8 cellular contexts compared by ENCODE assay signal in genomic region chr17:44779211-44780025, GRCh38. TPM values are rescaled to one million over a fixed set of nuclear protein-coding genes. Genes with fewer than 3 reads are reported as not detected.
A peak's percentile ranks its signal among the peaks of the same experiment; 100 is the strongest.
DNase-seq lines count a peak whose midpoint lies in the region; ATAC-seq and TF ChIP-seq lines count a peak whose summit lies in the region.

No MANE protein-coding gene starts in this region.

- H3K4ac ChIP-seq in neuronal stem cell (ENCODE audit: low read length) = peak overlapping the region; percentile 96

- H3K4me3 ChIP-seq in RWPE2 (ENCODE audit: severe bottlenecking) (peak overlapping the region; percentile 32), foreskin fibroblast (ENCODE audit: low read depth in 1 of 2, low read length in 2 of 2) (peak overlapping the region; percentile 44 to 47), neuronal stem cell (ENCODE audit: low read length in 2 of 2) (peak overlapping the region in 1 of 2 donors; percentile 71)

- no peaks in the 10 kb centered on the region for H3K9me3 Mint-ChIP-seq in stimulated activated naive CD8-positive, alpha-beta T cell treated with anti-CD3 and anti-CD28 coated beads, Interleukin-15, Interleukin-2, amounts not matched to agents 100 ng/mL and 50 ng/mL, for 24 hours

- H3K79me1 ChIP-seq in neuronal stem cell (ENCODE audit: low read depth, low read length) = peaks cover 2% of the 10 kb centered on the region

- peak overlapping the region; percentile 98 for H3K23ac ChIP-seq in neuronal stem cell (ENCODE audit: low read depth, low read length, poor library complexity)

- ATAC-seq in RWPE2 (ENCODE audit: low read depth) = peak; percentile 26; the same call in 2 of the 3 replicates
- ATAC-seq in HG03565 (IDR thresholded peaks at IDR 0.05; ENCODE audit: unreplicated experiment) = no peak

- TF ChIP-seq CTCF in RWPE2 (IDR thresholded peaks at IDR 0.05; ENCODE audit: poor library complexity, severe bottlenecking) (peak; percentile 99), foreskin fibroblast (IDR thresholded peaks at IDR 0.05; ENCODE audit: low read depth, low read length) (peak; percentile 89)

- H3K27ac ChIP-seq in RWPE2 (ENCODE audit: poor library complexity, severe bottlenecking) (no peak overlapping the region), neuronal stem cell (replicated peaks; ENCODE audit: low read length) (no peak overlapping the region)

- no peak overlapping the region for H2BK120ac ChIP-seq in neuronal stem cell (ENCODE audit: low read depth, low read length)

- peak overlapping the region; percentile 98 for H2BK15ac ChIP-seq in neuronal stem cell (ENCODE audit: low read length)

- peak overlapping the region; percentile 93 for H3K9ac ChIP-seq in neuronal stem cell (ENCODE audit: low read depth, low read length, poor library complexity)

- H3K27me3 ChIP-seq in RWPE2 (ENCODE audit: insufficient read depth, poor library complexity, severe bottlenecking) (no peaks in the 10 kb centered on the region), neuronal stem cell (ENCODE audit: control insufficient read depth in 3 of 3, insufficient read depth in 3 of 3, low read depth in 1 of 3, low read length in 3 of 3) (peaks cover 0 to 19% (median 15%) of the 10 kb centered on the region in 3 experiments)

- peak overlapping the region; percentile 35 for H3K4me3 Mint-ChIP-seq in stimulated activated naive CD8-positive, alpha-beta T cell treated with anti-CD3 and anti-CD28 coated beads, Interleukin-15, Interleukin-2, amounts not matched to agents 100 ng/mL and 50 ng/mL, for 24 hours

- H3K4me2 ChIP-seq in neuronal stem cell (ENCODE audit: insufficient read depth, low read length, poor library complexity, severe bottlenecking) = peak overlapping the region; percentile 72

- H3K14ac ChIP-seq in neuronal stem cell (ENCODE audit: low read length) = peak overlapping the region; percentile 47

- H3K36me3 ChIP-seq in RWPE2 (ENCODE audit: low read depth) (no peaks in the 10 kb centered on the region), neuronal stem cell (replicated peaks in 1 of 2; ENCODE audit: control insufficient read depth in 2 of 2, insufficient read depth in 2 of 2, low read length in 2 of 2) (no peaks in the 10 kb centered on the region)

- peak overlapping the region; percentile 82 for H2AFZ ChIP-seq in neuronal stem cell (ENCODE audit: low read length)

- peak overlapping the region; percentile 96 for H3K18ac ChIP-seq in neuronal stem cell (ENCODE audit: low read length)

- no peaks in the 10 kb centered on the region for H3K27me3 Mint-ChIP-seq in stimulated activated naive CD8-positive, alpha-beta T cell treated with anti-CD3 and anti-CD28 coated beads, Interleukin-15, Interleukin-2, amounts not matched to agents 100 ng/mL and 50 ng/mL, for 24 hours

- H4K8ac ChIP-seq in neuronal stem cell (ENCODE audit: low read depth, low read length) = no peak overlapping the region

- H3K4me1 ChIP-seq in RWPE2 (ENCODE audit: insufficient read depth, poor library complexity, severe bottlenecking) = no peaks in the 10 kb centered on the region
- peaks cover 14 to 18% of the 10 kb centered on the region in 2 donors for H3K4me1 ChIP-seq in neuronal stem cell (ENCODE audit: control insufficient read depth in 2 of 2, insufficient read depth in 1 of 2, low read depth in 1 of 2, low read length in 2 of 2)

- H3K27ac Mint-ChIP-seq in stimulated activated naive CD8-positive, alpha-beta T cell treated with anti-CD3 and anti-CD28 coated beads, Interleukin-15, Interleukin-2, amounts not matched to agents 100 ng/mL and 50 ng/mL, for 24 hours = no peak overlapping the region

- no peaks in the 10 kb centered on the region for H3K9me3 ChIP-seq in RWPE2 (ENCODE audit: severe bottlenecking)
- no peaks in the 10 kb centered on the region for H3K9me3 ChIP-seq in neuronal stem cell (replicated peaks in 1 of 2; ENCODE audit: control insufficient read depth in 2 of 2, insufficient read depth in 1 of 2, low read depth in 1 of 2, low read length in 2 of 2)

- no peaks in the 10 kb centered on the region for H3K36me3 Mint-ChIP-seq in stimulated activated naive CD8-positive, alpha-beta T cell treated with anti-CD3 and anti-CD28 coated beads, Interleukin-15, Interleukin-2, amounts not matched to agents 100 ng/mL and 50 ng/mL, for 24 hours (ENCODE audit: low read depth)

- peak overlapping the region; percentile 98 for H2BK12ac ChIP-seq in neuronal stem cell (ENCODE audit: low read length)

- peaks cover 8% of the 10 kb centered on the region for H3K4me1 Mint-ChIP-seq in stimulated activated naive CD8-positive, alpha-beta T cell treated with anti-CD3 and anti-CD28 coated beads, Interleukin-15, Interleukin-2, amounts not matched to agents 100 ng/mL and 50 ng/mL, for 24 hours (ENCODE audit: low read depth)

- peak overlapping the region; percentile 77 for H2BK5ac ChIP-seq in neuronal stem cell (ENCODE audit: low read length)

- H2AK5ac ChIP-seq in neuronal stem cell (ENCODE audit: low read depth, low read length) = peak overlapping the region; percentile 97

- H4K91ac ChIP-seq in neuronal stem cell (ENCODE audit: low read depth, low read length, poor library complexity) = peak overlapping the region; percentile 65

- no CpG with 5 or more reads among the region's 36 CpGs for WGBS in neuronal stem cell (ENCODE audit: extremely low coverage in 2 of 2, insufficient read length in 2 of 2, insufficient replicate concordance in 1 of 2), 2 donors

- DNase-seq in DMS 273 (lab: John Stamatoyannopoulos, UW; ENCODE audit: unreplicated experiment) (peak; percentile 95), KG1 (lab: John Stamatoyannopoulos, UW) (peak; percentile 77), RWPE2 (ENCODE audit: low spot score) (peak; percentile 84), activated gamma-delta T cell (lab: John Stamatoyannopoulos, UW) (peak; percentile 52), foreskin fibroblast (peak; percentile 67 to 88), neuronal stem cell (ENCODE audit: low spot score) (peak; percentile 73)

RNA-seq across cellular contexts. Expression of gene ADAM11, which starts 20.6 kb away (rescaled TPM):
- polyA plus RNA-seq in neuronal stem cell (2013, experiment 1 of 2) = 2.9 TPM
- polyA plus RNA-seq in neuronal stem cell (2013, experiment 2 of 2) = 2.7 TPM

RNA-seq across cellular contexts. Expression of gene GJC1, which starts 50.7 kb away (rescaled TPM):
- polyA plus RNA-seq in neuronal stem cell (2013, experiment 1 of 2) = 43.0 TPM
- polyA plus RNA-seq in neuronal stem cell (2013, experiment 2 of 2) = 45.1 TPM
